1 cellular context compared by ENCODE assay signal in genomic region chr2:209637293-209637692, GRCh38.
TF ChIP-seq lines count a peak whose summit lies in the region.

No MANE protein-coding gene starts in this region.

TF ChIP-seq in SK-N-SH treated with all-trans-retinoic acid at 6 μM for 48 hours, 23 proteins besides CTCF, POLR2A, EP300 and RAD21 (continued from another document):
- TF ChIP-seq TOX (CRISPR knock-in tag; IDR thresholded peaks at IDR 0.05; ENCODE audit: borderline replicate concordance), result no peak
- no peak for TF ChIP-seq TSHZ2 (CRISPR knock-in tag; IDR thresholded peaks at IDR 0.05)
- TF ChIP-seq SNAI2 (CRISPR knock-in tag; IDR thresholded peaks at IDR 0.05), result no peak
- no peak for TF ChIP-seq CREB5 (CRISPR knock-in tag; IDR thresholded peaks at IDR 0.05; ENCODE audit: low read depth)
- no peak for TF ChIP-seq GLIS3 (CRISPR knock-in tag; IDR thresholded peaks at IDR 0.05)
- no peak for TF ChIP-seq ZC3H10 (CRISPR knock-in tag; IDR thresholded peaks at IDR 0.05)
- no peak for TF ChIP-seq ZFP3 (CRISPR knock-in tag; IDR thresholded peaks at IDR 0.05)
